Comparison of ENCODE assay signal across 14 cellular contexts in the genomic region with DNA sequence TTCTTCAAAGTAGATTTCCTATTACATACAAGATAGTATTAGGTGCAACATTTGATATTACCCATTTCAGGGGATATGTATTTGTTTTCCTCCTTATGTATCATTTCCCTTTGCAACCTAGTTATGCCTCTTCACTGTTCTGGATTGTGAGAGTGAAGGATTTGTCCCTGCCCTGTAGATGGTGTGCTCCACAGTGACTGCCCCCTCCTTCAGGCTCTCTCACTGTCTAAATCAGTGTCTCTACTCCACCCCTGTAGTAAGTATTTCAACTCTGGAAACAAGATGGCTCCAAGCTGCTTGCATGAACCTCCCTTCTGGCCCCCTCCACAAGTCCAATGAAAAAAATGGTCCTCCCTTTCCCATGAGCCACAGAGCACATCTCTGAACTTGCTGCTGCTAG.
DNase-seq lines count a peak whose midpoint lies in the region; ATAC-seq, FAIRE-seq and TF ChIP-seq lines count a peak whose summit lies in the region.
"Had no signal": no experiment of that assay in that cellular context is flagged by ENCODE, and none has a peak within 500 bp of the region (broad histone marks: within the 10 kb centered on the region; RNA-seq: fewer than 3 reads in every experiment).

No MANE protein-coding gene starts in this region.

- H2AFZ ChIP-seq in trophoblast cell (ENCODE audit: insufficient read depth, low read length, poor library complexity), result no peak overlapping the region

- H3K4me3 ChIP-seq in HUES64 (ENCODE audit: low read length) (no peak overlapping the region), trophoblast cell (ENCODE audit: low read depth, low read length) (no peak overlapping the region), pancreas (no peak overlapping the region)
- H3K4me3 ChIP-seq: GM12878 had no signal

- H3K4me1 ChIP-seq in HUES64 (ENCODE audit: insufficient read depth, low read length), result peaks cover 22% of the 10 kb centered on the region
- no peaks in the 10 kb centered on the region for H3K4me1 ChIP-seq in foreskin keratinocyte
- no peaks in the 10 kb centered on the region for H3K4me1 ChIP-seq in trophoblast cell (ENCODE audit: control insufficient read depth in 1 of 2, insufficient read depth in 2 of 2, low read length in 2 of 2)
- H3K4me1 ChIP-seq in pancreas, result peaks cover 0 to 7% (median 7%) of the 10 kb centered on the region in 3 donors

- TF ChIP-seq CTCF in foreskin keratinocyte (conservative IDR thresholded peaks at IDR 0.05), result no peak
- no peak for TF ChIP-seq CTCF in pancreas (IDR thresholded peaks at IDR 0.05)

- no peak overlapping the region for H3K23ac ChIP-seq in trophoblast cell (ENCODE audit: low read length)

- H3K27ac ChIP-seq in HUES64 (ENCODE audit: low read depth, low read length) (0 out of 2 replicates have a peak overlapping the region, but pooled peaks have one; percentile 13), foreskin keratinocyte (peak overlapping the region; percentile 63), trophoblast cell (ENCODE audit: low read depth, low read length) (no peak overlapping the region), pancreas (no peak overlapping the region)
- H3K27ac ChIP-seq: HL-60 had no signal

- no peak overlapping the region for H4K91ac ChIP-seq in trophoblast cell (ENCODE audit: low read depth, low read length)

- no peak overlapping the region for H4K8ac ChIP-seq in trophoblast cell (ENCODE audit: low read depth, low read length)

- DNase-seq in NCI-H82 (lab: John Stamatoyannopoulos, UW) (peak; percentile 3), NCI-H82 treated with DMSO at 0.1 percent for 48 hours (lab: John Stamatoyannopoulos, UW; ENCODE audit: unreplicated experiment) (no peak), foreskin keratinocyte (no peak), trophoblast cell (no peak), NCI-H2196 treated with DMSO at 0.1 percent for 48 hours (lab: John Stamatoyannopoulos, UW; ENCODE audit: unreplicated experiment) (no peak), pancreas (no peak)
- DNase-seq: 8988T; C1 segment of cervical spinal cord; CD4-positive, alpha-beta T cell; DMS79 had no signal

- H3K9ac ChIP-seq in HUES64 (ENCODE audit: low read depth, low read length) (no peak overlapping the region), trophoblast cell (ENCODE audit: low read length) (peak overlapping the region; percentile 69)

- no peak overlapping the region for H2BK120ac ChIP-seq in trophoblast cell (ENCODE audit: insufficient read depth, low read length, poor library complexity)

- H3K9me3 ChIP-seq in HUES64 (ENCODE audit: insufficient read depth, low read depth, low read length) (no peaks in the 10 kb centered on the region), trophoblast cell (ENCODE audit: insufficient read depth, low read depth, low read length) (no peaks in the 10 kb centered on the region), pancreas (no peaks in the 10 kb centered on the region)

- no peak overlapping the region for H3K18ac ChIP-seq in trophoblast cell (ENCODE audit: low read length)

- H3K79me2 ChIP-seq in trophoblast cell (ENCODE audit: control insufficient read depth, insufficient read depth, low read length, poor library complexity), result no peaks in the 10 kb centered on the region

- no peak overlapping the region for H3K4ac ChIP-seq in trophoblast cell (ENCODE audit: low read depth, low read length)

- no peak overlapping the region for H2AK5ac ChIP-seq in trophoblast cell (ENCODE audit: low read length)

- H3K79me1 ChIP-seq in trophoblast cell (ENCODE audit: low read length), result no peaks in the 10 kb centered on the region

- no peak overlapping the region for H3K4me2 ChIP-seq in trophoblast cell (ENCODE audit: low read length)

- no peak overlapping the region for H2BK5ac ChIP-seq in trophoblast cell (ENCODE audit: low read depth, low read length, poor library complexity)

- H3K27me3 ChIP-seq in HUES64 (ENCODE audit: insufficient read depth, low read length) (no peaks in the 10 kb centered on the region), foreskin keratinocyte (no peaks in the 10 kb centered on the region), trophoblast cell (ENCODE audit: insufficient read depth, low read length) (no peaks in the 10 kb centered on the region), pancreas (no peaks in the 10 kb centered on the region)

- H2BK12ac ChIP-seq in trophoblast cell (ENCODE audit: low read length), result no peak overlapping the region

- H3K14ac ChIP-seq in trophoblast cell (ENCODE audit: low read length), result no peak overlapping the region

- intact Hi-C loops in pancreas (cut with DNase I), result no loop called here

- ATAC-seq in foreskin keratinocyte (no peak), GM21367 (IDR thresholded peaks at IDR 0.05; ENCODE audit: unreplicated experiment) (no peak), pancreas (no peak)
- ATAC-seq: GM12878 had no signal

- no peak overlapping the region for H4K12ac ChIP-seq in trophoblast cell (ENCODE audit: low read depth, low read length)

- no peak for FAIRE-seq in pancreas (lab: Jason Lieb, UNC)
- FAIRE-seq: GM12878 had no signal

- no peaks in the 10 kb centered on the region for H3K36me3 ChIP-seq in HUES64 (ENCODE audit: insufficient read depth, low read length)
- H3K36me3 ChIP-seq in trophoblast cell (ENCODE audit: control insufficient read depth in 1 of 2, insufficient read depth in 2 of 2, low read length in 2 of 2), result no peaks in the 10 kb centered on the region
- peaks cover 0 to 15% (median 0%) of the 10 kb centered on the region in 3 donors for H3K36me3 ChIP-seq in pancreas

Comparison
In these comparisons a context has a peak if more than half of its experiments do, and no peak if none do; other contexts are left out.
1. H3K27ac ChIP-seq: peak in HUES64 (single experiment) and foreskin keratinocyte (single experiment); none in trophoblast cell (single experiment) and pancreas (0 of 4).